18 cellular contexts compared by ENCODE assay signal in the genomic region with DNA sequence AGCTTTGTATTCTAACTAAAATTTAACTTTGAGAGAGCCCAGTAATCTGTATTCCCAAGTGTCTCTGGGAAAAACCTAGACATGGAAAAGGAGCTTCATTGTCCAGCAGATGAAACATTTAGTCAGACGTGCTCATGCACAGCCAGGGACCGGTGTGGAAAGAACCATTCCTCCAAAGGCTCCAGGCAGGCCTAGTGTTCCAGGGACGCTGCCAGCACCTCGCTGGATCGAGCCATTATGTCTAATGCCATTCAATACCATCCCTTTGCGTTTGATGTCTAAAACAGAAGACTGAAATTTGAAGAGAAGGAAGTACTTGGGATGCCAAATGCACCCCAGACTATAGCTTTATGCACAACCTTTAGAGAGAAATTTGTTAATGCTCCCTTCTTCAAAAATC. TPM values are rescaled to one million over a fixed set of nuclear protein-coding genes. Genes with fewer than 3 reads are reported as not detected.
"Had no signal": no experiment of that assay in that cellular context is flagged by ENCODE, and none has a peak within 500 bp of the region (broad histone marks: within the 10 kb centered on the region; RNA-seq: fewer than 3 reads in every experiment).

No MANE protein-coding gene starts in this region.

- H3K4me3 ChIP-seq: hepatocyte had no signal

- H3K27ac Mint-ChIP-seq: activated CD4-positive, alpha-beta memory T cell treated with anti-CD3 and anti-CD28 coated beads for 36 hours; activated naive CD4-positive, alpha-beta T cell treated with anti-CD3 and anti-CD28 coated beads, Interleukin-2, amount 10 ng/mL, durations not matched to agents 7 days and 5 days; activated T-cell treated with anti-CD3 and anti-CD28 coated beads, Interleukin-2, amount 50 U/mL, for 72 hours; immature natural killer cell; natural killer cell treated with Interleukin-12 subunit alpha and Interleukin-12 subunit beta and Interleukin-15 and Interleukin-18, amount 100 ng/mL, for 72 hours; T-helper 17 cell had no signal

- H3K27ac ChIP-seq: foreskin keratinocyte had no signal

- H3K36me3 ChIP-seq: tibial nerve had no signal

- H3K9me3 Mint-ChIP-seq: activated CD4-positive, alpha-beta memory T cell treated with anti-CD3 and anti-CD28 coated beads for 36 hours; activated naive CD4-positive, alpha-beta T cell treated with anti-CD3 and anti-CD28 coated beads, Interleukin-2, amount 10 ng/mL, durations not matched to agents 7 days and 5 days; activated T-cell treated with anti-CD3 and anti-CD28 coated beads, Interleukin-2, amount 50 U/mL, for 72 hours; natural killer cell treated with Interleukin-12 subunit alpha and Interleukin-12 subunit beta and Interleukin-15 and Interleukin-18, amount 100 ng/mL, for 72 hours had no signal

- ATAC-seq: activated T-cell treated with anti-CD3 and anti-CD28 coated beads, Interleukin-2, amount 50 U/mL, for 72 hours; foreskin keratinocyte; natural killer cell treated with Interleukin-12 subunit alpha and Interleukin-12 subunit beta and Interleukin-15 and Interleukin-18, amount 100 ng/mL, for 72 hours; stimulated activated naive CD8-positive, alpha-beta T cell treated with anti-CD3 and anti-CD28 coated beads, Interleukin-15, Interleukin-2, amounts not matched to agents 100 U/mL and 50 U/mL, for 24 hours; T-helper 17 cell had no signal

- DNase-seq: activated CD4-positive, alpha-beta memory T cell treated with anti-CD3 and anti-CD28 coated beads for 36 hours; activated CD4-positive, alpha-beta T cell treated with anti-CD3 and anti-CD28 coated beads for 48 hours; activated effector memory CD4-positive, alpha-beta T cell treated with Interleukin-2 at 50 U/mL for 16 hours; activated naive CD4-positive, alpha-beta T cell treated with anti-CD3 and anti-CD28 coated beads, Interleukin-2, amount 10 ng/mL, durations not matched to agents 7 days and 5 days; activated T-cell treated with anti-CD3 and anti-CD28 coated beads, Interleukin-2, amount 50 U/mL, for 72 hours; central memory CD4-positive, alpha-beta T cell; effector CD8-positive, alpha-beta T cell; foreskin keratinocyte; immature natural killer cell; kidney glomerular epithelial cell; occipital lobe; stimulated activated CD4-positive, alpha-beta T cell treated with anti-CD3 and anti-CD28 coated beads, Interleukin-4, amount 100 ng/mL, for 24 hours; stimulated activated naive CD8-positive, alpha-beta T cell treated with anti-CD3 and anti-CD28 coated beads, Interleukin-15, Interleukin-2, amounts not matched to agents 100 U/mL and 50 U/mL, for 24 hours; SW 1271; T-helper 17 cell had no signal

- H3K4me1 ChIP-seq: foreskin keratinocyte had no signal

- H3K27me3 ChIP-seq: hepatocyte, tibial nerve had no signal

- H3K9me3 ChIP-seq: tibial nerve had no signal

- H3K36me3 Mint-ChIP-seq: activated CD4-positive, alpha-beta memory T cell treated with anti-CD3 and anti-CD28 coated beads for 36 hours; activated naive CD4-positive, alpha-beta T cell treated with anti-CD3 and anti-CD28 coated beads, Interleukin-2, amount 10 ng/mL, durations not matched to agents 7 days and 5 days had no signal

RNA-seq across cellular contexts. Expression of a gene that starts 1.5 kb away (rescaled TPM):
- total RNA-seq: activated CD4-positive, alpha-beta memory T cell treated with anti-CD3 and anti-CD28 coated beads for 36 hours; activated T-cell treated with anti-CD3 and anti-CD28 coated beads, Interleukin-2, amount 50 U/mL, for 72 hours; T-helper 17 cell had no signal
